ENCODE assay signal across 27 cellular contexts in the genomic region with DNA sequence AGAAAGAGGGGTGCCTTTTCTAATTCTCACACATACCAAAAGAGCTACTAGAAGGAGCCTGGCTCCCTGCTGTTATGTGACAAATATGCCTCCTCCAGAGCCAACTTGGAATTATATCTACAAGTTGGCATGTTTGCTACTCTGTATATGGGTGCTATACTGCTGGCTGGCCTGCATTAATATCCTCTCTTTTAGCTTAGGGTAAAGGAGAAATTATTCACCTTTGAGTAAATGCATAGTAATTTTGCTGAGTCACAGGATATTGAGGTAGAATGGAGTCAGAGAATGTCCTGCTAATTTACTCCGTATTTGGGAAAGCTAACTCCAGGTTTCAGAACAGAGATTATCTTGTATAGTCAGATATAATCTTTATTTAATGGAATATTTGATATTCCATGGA. TPM values are rescaled to one million over a fixed set of nuclear protein-coding genes. Genes with fewer than 3 reads are reported as not detected.
DNase-seq lines count a peak whose midpoint lies in the region; ATAC-seq, FAIRE-seq and TF ChIP-seq lines count a peak whose summit lies in the region.
"Had no signal": no experiment of that assay in that cellular context is flagged by ENCODE, and none has a peak within 500 bp of the region (broad histone marks: within the 10 kb centered on the region; RNA-seq: fewer than 3 reads in every experiment).

No MANE protein-coding gene starts in this region.

- peak overlapping the region; percentile 52 for H3K4me2 ChIP-seq in astrocyte (ENCODE audit: low read length)
- H3K4me2 ChIP-seq in neural progenitor cell: no peak overlapping the region
- H3K4me2 ChIP-seq: hepatocyte had no signal

- H3K4me1 Mint-ChIP-seq in astrocyte (ENCODE audit: low read depth, unreplicated experiment): peaks cover 4% of the 10 kb centered on the region
- H3K4me1 Mint-ChIP-seq in naive thymus-derived CD8-positive, alpha-beta T cell: peaks cover 0 to 1% (median 0%) of the 10 kb centered on the region in 4 donors
- no peaks in the 10 kb centered on the region for H3K4me1 Mint-ChIP-seq in CD8-positive, alpha-beta memory T cell
- peaks cover 6% of the 10 kb centered on the region for H3K4me1 Mint-ChIP-seq in neural progenitor cell
- H3K4me1 Mint-ChIP-seq: activated naive CD4-positive, alpha-beta T cell treated with anti-CD3 and anti-CD28 coated beads, Interleukin-2, amount 10 ng/mL, durations not matched to agents 7 days and 5 days; stimulated activated effector memory CD8-positive, alpha-beta T cell treated with anti-CD3 and anti-CD28 coated beads, Interleukin-12 subunit alpha, Interleukin-12 subunit beta, amount 100 ng/mL, for 72 hours had no signal

- H3K27me3 Mint-ChIP-seq in astrocyte (ENCODE audit: low read depth, unreplicated experiment): peaks cover 9% of the 10 kb centered on the region
- H3K27me3 Mint-ChIP-seq in naive thymus-derived CD8-positive, alpha-beta T cell: peaks cover 0 to 4% (median 3%) of the 10 kb centered on the region in 5 donors
- H3K27me3 Mint-ChIP-seq in CD8-positive, alpha-beta memory T cell: peaks cover 8 to 21% of the 10 kb centered on the region in 2 donors
- peaks cover 2% of the 10 kb centered on the region for H3K27me3 Mint-ChIP-seq in neural progenitor cell (ENCODE audit: insufficient read depth, low read depth)

- no peaks in the 10 kb centered on the region for H3K4me1 ChIP-seq in A673 (ENCODE audit: insufficient read depth, low read length, poor library complexity, severe bottlenecking)
- H3K4me1 ChIP-seq in astrocyte (ENCODE audit: insufficient read depth, low read length): peaks cover 5% of the 10 kb centered on the region
- H3K4me1 ChIP-seq in CD8-positive, alpha-beta memory T cell (ENCODE audit: insufficient read depth, low read length): no peaks in the 10 kb centered on the region
- peaks cover 3% of the 10 kb centered on the region for H3K4me1 ChIP-seq in neural progenitor cell
- H3K4me1 ChIP-seq: sigmoid colon had no signal

- no peaks in the 10 kb centered on the region for H3K9me3 ChIP-seq in A673 (ENCODE audit: low read depth, low read length, poor library complexity, severe bottlenecking)
- no peaks in the 10 kb centered on the region for H3K9me3 ChIP-seq in astrocyte (ENCODE audit: insufficient read depth, low read depth, low read length)
- no peaks in the 10 kb centered on the region for H3K9me3 ChIP-seq in CD8-positive, alpha-beta memory T cell (ENCODE audit: low read length)
- H3K9me3 ChIP-seq in neural progenitor cell (ENCODE audit: low read depth): no peaks in the 10 kb centered on the region
- H3K9me3 ChIP-seq: ovary, sigmoid colon had no signal

- H2AFZ ChIP-seq in astrocyte (ENCODE audit: low read depth, low read length) (peak overlapping the region; percentile 46), neural progenitor cell (replicated peaks) (no peak overlapping the region)
- H2AFZ ChIP-seq: hepatocyte had no signal

- H3K4me3 Mint-ChIP-seq in astrocyte (ENCODE audit: unreplicated experiment) (no peak overlapping the region), neural progenitor cell (no peak overlapping the region)
- H3K4me3 Mint-ChIP-seq in naive thymus-derived CD8-positive, alpha-beta T cell: no peak overlapping the region
- H3K4me3 Mint-ChIP-seq in CD8-positive, alpha-beta memory T cell: peak overlapping the region in 1 of 7 donors; percentile 20
- H3K4me3 Mint-ChIP-seq: activated naive CD4-positive, alpha-beta T cell treated with anti-CD3 and anti-CD28 coated beads, Interleukin-2, amount 10 ng/mL, durations not matched to agents 7 days and 5 days; CD14-positive monocyte; effector memory CD8-positive, alpha-beta T cell; H9; stimulated activated effector memory CD8-positive, alpha-beta T cell treated with anti-CD3 and anti-CD28 coated beads, Interleukin-12 subunit alpha, Interleukin-12 subunit beta, amount 100 ng/mL, for 72 hours had no signal

- H3K36me3 ChIP-seq in A673 (ENCODE audit: insufficient read depth, low read length, poor library complexity, severe bottlenecking): no peaks in the 10 kb centered on the region
- no peaks in the 10 kb centered on the region for H3K36me3 ChIP-seq in astrocyte (ENCODE audit: insufficient read depth, low read length)
- no peaks in the 10 kb centered on the region for H3K36me3 ChIP-seq in CD8-positive, alpha-beta memory T cell (ENCODE audit: insufficient read depth, low read length)
- no peaks in the 10 kb centered on the region for H3K36me3 ChIP-seq in neural progenitor cell
- H3K36me3 ChIP-seq: ovary, sigmoid colon had no signal

- FAIRE-seq in astrocyte (lab: Jason Lieb, UNC): no peak
- FAIRE-seq: kidney had no signal

- no peak overlapping the region for H3K27ac Mint-ChIP-seq in astrocyte (ENCODE audit: unreplicated experiment)
- H3K27ac Mint-ChIP-seq in naive thymus-derived CD8-positive, alpha-beta T cell: no peak overlapping the region
- H3K27ac Mint-ChIP-seq in CD8-positive, alpha-beta memory T cell: no peak overlapping the region
- no peak overlapping the region for H3K27ac Mint-ChIP-seq in neural progenitor cell
- H3K27ac Mint-ChIP-seq: activated naive CD4-positive, alpha-beta T cell treated with anti-CD3 and anti-CD28 coated beads, Interleukin-2, amount 10 ng/mL, durations not matched to agents 7 days and 5 days; CD14-positive monocyte; effector memory CD8-positive, alpha-beta T cell; H9; stimulated activated effector memory CD8-positive, alpha-beta T cell treated with anti-CD3 and anti-CD28 coated beads, Interleukin-12 subunit alpha, Interleukin-12 subunit beta, amount 100 ng/mL, for 72 hours had no signal

- no peaks in the 10 kb centered on the region for H3K9me3 Mint-ChIP-seq in astrocyte (ENCODE audit: unreplicated experiment)
- H3K9me3 Mint-ChIP-seq in naive thymus-derived CD8-positive, alpha-beta T cell: no peaks in the 10 kb centered on the region
- H3K9me3 Mint-ChIP-seq in CD8-positive, alpha-beta memory T cell: no peaks in the 10 kb centered on the region
- no peaks in the 10 kb centered on the region for H3K9me3 Mint-ChIP-seq in neural progenitor cell
- H3K9me3 Mint-ChIP-seq: activated naive CD4-positive, alpha-beta T cell treated with anti-CD3 and anti-CD28 coated beads, Interleukin-2, amount 10 ng/mL, durations not matched to agents 7 days and 5 days; CD14-positive monocyte; effector memory CD8-positive, alpha-beta T cell; H9; stimulated activated effector memory CD8-positive, alpha-beta T cell treated with anti-CD3 and anti-CD28 coated beads, Interleukin-12 subunit alpha, Interleukin-12 subunit beta, amount 100 ng/mL, for 72 hours had no signal

- H4K20me1 ChIP-seq in astrocyte (ENCODE audit: insufficient read depth, low read length) (no peaks in the 10 kb centered on the region), neural progenitor cell (ENCODE audit: low read depth) (no peaks in the 10 kb centered on the region)

- TF ChIP-seq CTCF in A673 (conservative IDR thresholded peaks at IDR 0.05; ENCODE audit: low read depth, low read length) (no peak), astrocyte (IDR thresholded peaks at IDR 0.05; ENCODE audit: insufficient read depth, low read depth, low read length) (no peak), fibroblast of pulmonary artery (IDR thresholded peaks at IDR 0.05; ENCODE audit: low read length, missing control alignments) (no peak), neural progenitor cell (IDR thresholded peaks at IDR 0.05) (no peak)

- no peaks in the 10 kb centered on the region for H3K79me2 ChIP-seq in astrocyte (ENCODE audit: insufficient read depth, low read length)
- no peaks in the 10 kb centered on the region for H3K79me2 ChIP-seq in neural progenitor cell (ENCODE audit: low read depth)
- H3K79me2 ChIP-seq: hepatocyte had no signal

- ATAC-seq in naive thymus-derived CD8-positive, alpha-beta T cell: no peak
- ATAC-seq in GM18873 (IDR thresholded peaks at IDR 0.05; ENCODE audit: low FRiP score, unreplicated experiment): no peak
- ATAC-seq: effector memory CD8-positive, alpha-beta T cell; stimulated activated effector memory CD8-positive, alpha-beta T cell treated with anti-CD3 and anti-CD28 coated beads, Interleukin-12 subunit alpha, Interleukin-12 subunit beta, amount 100 ng/mL, for 72 hours had no signal

- no peaks in the 10 kb centered on the region for H3F3A ChIP-seq in neural progenitor cell (ENCODE audit: low read depth)

- CTCF ChIA-PET in A673 (lab: Charles Lee): no interaction called here
- CTCF ChIA-PET in CD8-positive, alpha-beta memory T cell (lab: Charles Lee): no interaction called here

- no peak overlapping the region for H3K9ac ChIP-seq in astrocyte (ENCODE audit: low read length)
- no peak overlapping the region for H3K9ac ChIP-seq in neural progenitor cell

- intact Hi-C loops in A673 (cut with micrococcal nuclease; ENCODE audit: unreplicated experiment): no loop called here

- H3K36me3 Mint-ChIP-seq in astrocyte (ENCODE audit: low read depth, unreplicated experiment) (no peaks in the 10 kb centered on the region), neural progenitor cell (no peaks in the 10 kb centered on the region)
- H3K36me3 Mint-ChIP-seq in naive thymus-derived CD8-positive, alpha-beta T cell: no peaks in the 10 kb centered on the region
- no peaks in the 10 kb centered on the region for H3K36me3 Mint-ChIP-seq in CD8-positive, alpha-beta memory T cell
- H3K36me3 Mint-ChIP-seq: activated naive CD4-positive, alpha-beta T cell treated with anti-CD3 and anti-CD28 coated beads, Interleukin-2, amount 10 ng/mL, durations not matched to agents 7 days and 5 days; CD14-positive monocyte; stimulated activated effector memory CD8-positive, alpha-beta T cell treated with anti-CD3 and anti-CD28 coated beads, Interleukin-12 subunit alpha, Interleukin-12 subunit beta, amount 100 ng/mL, for 72 hours had no signal

- H3K4me3 ChIP-seq in A673 (ENCODE audit: low read depth, low read length, poor library complexity, severe bottlenecking): no peak overlapping the region
- H3K4me3 ChIP-seq in astrocyte (ENCODE audit: insufficient read depth, low read depth, low read length): no peak overlapping the region
- no peak overlapping the region for H3K4me3 ChIP-seq in fibroblast of pulmonary artery (replicated peaks; ENCODE audit: low read depth, low read length)
- H3K4me3 ChIP-seq in CD8-positive, alpha-beta memory T cell (ENCODE audit: low read length): no peak overlapping the region
- no peak overlapping the region for H3K4me3 ChIP-seq in neural progenitor cell
- H3K4me3 ChIP-seq: hepatocyte, ovary, sigmoid colon had no signal

- POLR2A ChIA-PET in A673 (lab: Charles Lee; ENCODE audit: low non-redundant PET): no interaction called here
- POLR2A ChIA-PET in naive thymus-derived CD8-positive, alpha-beta T cell (lab: Charles Lee): no interaction called here
- POLR2A ChIA-PET in CD8-positive, alpha-beta memory T cell (lab: Charles Lee): no interaction called here

- no TSS peak for BruUV-seq in A673 (replicated peaks; lab: Mats Ljungman, UMichigan)

- DNase-seq in A673 (ENCODE audit: low spot score) (peak; percentile 6), HS-5 (ENCODE audit: low read depth) (peak; percentile 23), astrocyte (ENCODE audit: low read depth) (peak; percentile 31), fibroblast of pulmonary artery (ENCODE audit: low read depth) (peak; percentile 10), neural progenitor cell (ENCODE audit: low spot score) (no peak)
- no peak for DNase-seq in naive thymus-derived CD8-positive, alpha-beta T cell
- no peak for DNase-seq in CD8-positive, alpha-beta memory T cell
- DNase-seq: activated CD4-positive, alpha-beta T cell treated with anti-CD3 and anti-CD28 coated beads for 1 hour; activated CD8-positive, alpha-beta memory T cell treated with anti-CD3 and anti-CD28 coated beads for 24 hours; activated naive CD4-positive, alpha-beta T cell treated with anti-CD3 and anti-CD28 coated beads, Interleukin-2, amount 10 ng/mL, durations not matched to agents 7 days and 5 days; activated T-cell treated with anti-CD3 and anti-CD28 coated beads, Interleukin-2, amount 50 U/mL, for 48 hours; anterior cingulate cortex; effector memory CD8-positive, alpha-beta T cell; H9; kidney; NCI-H146; NCI-H524 treated with DMSO at 0.1 percent for 48 hours; ovary; sigmoid colon; SW 1271 had no signal

- no peaks in the 10 kb centered on the region for H3K27me3 ChIP-seq in A673 (replicated peaks; ENCODE audit: insufficient read depth, low read depth, low read length, poor library complexity)
- no peaks in the 10 kb centered on the region for H3K27me3 ChIP-seq in astrocyte (ENCODE audit: insufficient read depth, low read length)
- H3K27me3 ChIP-seq in CD8-positive, alpha-beta memory T cell (ENCODE audit: insufficient read depth, low read length, poor library complexity, severe bottlenecking): no peaks in the 10 kb centered on the region
- H3K27me3 ChIP-seq in neural progenitor cell: no peaks in the 10 kb centered on the region
- H3K27me3 ChIP-seq: ovary, sigmoid colon had no signal

- H3K27ac ChIP-seq in A673 (ENCODE audit: low read depth, low read length, poor library complexity, severe bottlenecking) (no peak overlapping the region), astrocyte (ENCODE audit: low read depth, low read length) (no peak overlapping the region), neural progenitor cell (no peak overlapping the region)
- no peak overlapping the region for H3K27ac ChIP-seq in CD8-positive, alpha-beta memory T cell (ENCODE audit: low read depth, low read length)
- H3K27ac ChIP-seq: hepatocyte, ovary, sigmoid colon had no signal

RNA-seq across cellular contexts. Expression of gene LIPN, which starts 24.2 kb away (rescaled TPM):
- total RNA-seq in A673 (2021) (not detected in 2 replicates), astrocyte (not detected in 2 replicates), neural progenitor cell (ENCODE audit: low replicate concordance) (not detected in 2 replicates)
- not detected for total RNA-seq in naive thymus-derived CD8-positive, alpha-beta T cell
- polyA plus RNA-seq in naive thymus-derived CD8-positive, alpha-beta T cell: not detected
- total RNA-seq in CD8-positive, alpha-beta memory T cell: not detected
- not detected for polyA plus RNA-seq in CD8-positive, alpha-beta memory T cell
- total RNA-seq: H9, lung microvascular endothelial cell, ovary had no signal
- polyA plus RNA-seq: AG04450, hepatocyte, ovary, sigmoid colon had no signal

RNA-seq across cellular contexts. Expression of gene LIPK, which starts 29.6 kb away (rescaled TPM):
- total RNA-seq in A673 (2021) (not detected in 2 replicates), astrocyte (not detected in 2 replicates), neural progenitor cell (ENCODE audit: low replicate concordance) (not detected in 2 replicates)
- not detected for total RNA-seq in naive thymus-derived CD8-positive, alpha-beta T cell
- polyA plus RNA-seq in naive thymus-derived CD8-positive, alpha-beta T cell: not detected
- total RNA-seq in CD8-positive, alpha-beta memory T cell: not detected
- not detected for polyA plus RNA-seq in CD8-positive, alpha-beta memory T cell
- total RNA-seq: H9, hepatocyte, kidney, lung microvascular endothelial cell, ovary, sigmoid colon, temporal lobe had no signal
- polyA plus RNA-seq: AG04450, CD14-positive monocyte, hepatocyte, ovary, sigmoid colon had no signal

Comparison
In these comparisons a context has a peak if more than half of its experiments do, and no peak if none do; other contexts are left out.
1. DNase-seq: peak in A673 (single experiment), HS-5 (single experiment), astrocyte (single experiment) and fibroblast of pulmonary artery (single experiment); none in naive thymus-derived CD8-positive, alpha-beta T cell (0 of 10), CD8-positive, alpha-beta memory T cell (0 of 5) and neural progenitor cell (single experiment).